In genomic region chr4:173498023-173498422, GRCh38 we compare ENCODE assay signal across 15 cellular contexts. TPM values are rescaled to one million over a fixed set of nuclear protein-coding genes. Genes with fewer than 3 reads are reported as not detected.
DNase-seq lines count a peak whose midpoint lies in the region; ATAC-seq and TF ChIP-seq lines count a peak whose summit lies in the region.
"Had no signal": no experiment of that assay in that cellular context is flagged by ENCODE, and none has a peak within 500 bp of the region (broad histone marks: within the 10 kb centered on the region; RNA-seq: fewer than 3 reads in every experiment).

No MANE protein-coding gene starts in this region.

- no peaks in the 10 kb centered on the region for H3K36me3 ChIP-seq in hepatocyte (replicated peaks; ENCODE audit: insufficient read depth, low read depth)
- H3K36me3 ChIP-seq: cardiac muscle cell, right atrium auricular region, suprapubic skin had no signal

- H3K4me1 ChIP-seq in hepatocyte (ENCODE audit: insufficient read depth) = peaks cover 7% of the 10 kb centered on the region

- 93% methylated on average over 1 of the region's 1 CpG for WGBS in hepatocyte (ENCODE audit: low lambda C conversion rate, missing lambda C conversion rate)

- peaks cover 7 to 31% (median 21%) of the 10 kb centered on the region in 4 donors for H3K4me1 Mint-ChIP-seq in naive thymus-derived CD8-positive, alpha-beta T cell

- H4K20me1 ChIP-seq in hepatocyte (ENCODE audit: insufficient read depth, poor library complexity, severe bottlenecking) = no peaks in the 10 kb centered on the region

- no peaks in the 10 kb centered on the region for H3K9me2 ChIP-seq in hepatocyte (replicated peaks; ENCODE audit: insufficient read depth)

- no peaks in the 10 kb centered on the region for H3K79me2 ChIP-seq in hepatocyte

- H3K4me3 ChIP-seq in hepatocyte = no peak overlapping the region
- H3K4me3 ChIP-seq: cardiac muscle cell, MG63, right atrium auricular region, suprapubic skin had no signal

- H3K27me3 ChIP-seq in hepatocyte = peaks cover 45% of the 10 kb centered on the region
- H3K27me3 ChIP-seq: MG63, right atrium auricular region had no signal

- H2AFZ ChIP-seq in hepatocyte = no peak overlapping the region

- no peak overlapping the region for H3K27ac Mint-ChIP-seq in naive thymus-derived CD8-positive, alpha-beta T cell

- peaks cover 0 to 16% (median 5%) of the 10 kb centered on the region in 9 donors for H3K9me3 Mint-ChIP-seq in naive thymus-derived CD8-positive, alpha-beta T cell

- in situ Hi-C loops in GM13977 (cut with MboI; ENCODE audit: low pct_unique_long_range_greater_than_20kb, low sequenced_read_pairs, unreplicated experiment) = no loop called here

- peaks cover 50 to 92% (median 63%) of the 10 kb centered on the region in 5 donors for H3K27me3 Mint-ChIP-seq in naive thymus-derived CD8-positive, alpha-beta T cell

- H3K4me3 Mint-ChIP-seq in naive thymus-derived CD8-positive, alpha-beta T cell = no peak overlapping the region

- ATAC-seq in GM19467 (IDR thresholded peaks at IDR 0.05; ENCODE audit: unreplicated experiment) = peak; percentile 40
- ATAC-seq in HG02938 (IDR thresholded peaks at IDR 0.05; ENCODE audit: unreplicated experiment) = peak; percentile 55
- ATAC-seq in HG03571 (IDR thresholded peaks at IDR 0.05; ENCODE audit: unreplicated experiment) = peak; percentile 41
- ATAC-seq in naive thymus-derived CD8-positive, alpha-beta T cell = no peak

- H3K4me2 ChIP-seq in hepatocyte = no peak overlapping the region

- no peaks in the 10 kb centered on the region for H3K9me3 ChIP-seq in hepatocyte (ENCODE audit: low read depth)
- H3K9me3 ChIP-seq: MG63, right atrium auricular region, suprapubic skin had no signal

- no peak overlapping the region for H3K27ac ChIP-seq in hepatocyte
- H3K27ac ChIP-seq: cardiac muscle cell, right atrium auricular region, suprapubic skin had no signal

- H3K36me3 Mint-ChIP-seq in naive thymus-derived CD8-positive, alpha-beta T cell = peaks cover 4 to 7% (median 6%) of the 10 kb centered on the region in 3 donors

- TF ChIP-seq CTCF in GM13977 (IDR thresholded peaks at IDR 0.05; ENCODE audit: extremely low read depth, insufficient read depth, missing control alignments) = no peak
- no peak for TF ChIP-seq CTCF in hepatocyte (IDR thresholded peaks at IDR 0.05; ENCODE audit: poor library complexity)

- POLR2A ChIA-PET in naive thymus-derived CD8-positive, alpha-beta T cell (lab: Charles Lee) = no interaction called here

- DNase-seq in GM13977 (ENCODE audit: low spot score) = peak; percentile 56
- no peak for DNase-seq in naive thymus-derived CD8-positive, alpha-beta T cell
- no peak for DNase-seq in nucleus accumbens (lab: John Stamatoyannopoulos, UW)
- DNase-seq in hepatocyte (ENCODE audit: low spot score) = no peak
- DNase-seq in NCI-H1417 (lab: John Stamatoyannopoulos, UW) = no peak
- DNase-seq: activated CD4-positive, alpha-beta T cell treated with anti-CD3 and anti-CD28 coated beads, Interleukin-2, amount 50 U/mL, for 1 hour; activated gamma-delta T cell; MG63 had no signal

RNA-seq across cellular contexts. Expression of gene HAND2, which starts 32.0 kb away (rescaled TPM):
- not detected for total RNA-seq in naive thymus-derived CD8-positive, alpha-beta T cell
- not detected for polyA plus RNA-seq in naive thymus-derived CD8-positive, alpha-beta T cell
- total RNA-seq in hepatocyte = 67.9 and 69.7 TPM in 2 replicates
- 141 and 152 TPM in 2 replicates for polyA plus RNA-seq in hepatocyte
- total RNA-seq: epithelial cell of proximal tubule had no signal

Comparison
In these comparisons a context has a peak if more than half of its experiments do, and no peak if none do; other contexts are left out.
1. ATAC-seq: peak in GM19467 (single experiment), HG02938 (single experiment) and HG03571 (single experiment); none in naive thymus-derived CD8-positive, alpha-beta T cell (0 of 2).
2. RNA of gene HAND2, which starts 32.0 kb away (total RNA-seq): 67.9 to 69.7 TPM in hepatocyte; not detected in naive thymus-derived CD8-positive, alpha-beta T cell; every median in the first group is over 10 times any median in the second.